1 cellular context compared by ENCODE assay signal in the genomic region with DNA sequence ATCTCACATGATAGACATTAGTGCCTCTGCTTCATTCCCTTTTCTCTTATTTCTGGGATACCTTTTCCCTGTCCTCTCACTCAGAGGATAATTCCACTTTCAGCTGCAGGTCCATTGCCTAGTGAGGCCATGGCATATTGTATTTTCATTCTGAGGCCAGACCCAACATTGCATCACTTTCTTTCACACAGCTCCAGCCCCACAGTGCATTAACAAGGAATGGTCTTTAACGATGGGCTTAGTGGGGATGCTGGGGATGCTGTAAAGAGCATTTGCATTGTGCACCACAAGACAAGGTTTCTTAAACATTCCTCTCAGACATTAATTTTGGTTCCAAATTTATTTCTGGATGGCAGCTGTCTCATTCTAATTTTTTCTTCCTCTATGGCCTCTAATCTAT.
TF ChIP-seq lines count a peak whose summit lies in the region.

No MANE protein-coding gene starts in this region.

TF ChIP-seq in HCT116, 20 proteins besides CTCF, POLR2A, EP300 and RAD21 (continued from another document):
- TF ChIP-seq, protein P1, sequence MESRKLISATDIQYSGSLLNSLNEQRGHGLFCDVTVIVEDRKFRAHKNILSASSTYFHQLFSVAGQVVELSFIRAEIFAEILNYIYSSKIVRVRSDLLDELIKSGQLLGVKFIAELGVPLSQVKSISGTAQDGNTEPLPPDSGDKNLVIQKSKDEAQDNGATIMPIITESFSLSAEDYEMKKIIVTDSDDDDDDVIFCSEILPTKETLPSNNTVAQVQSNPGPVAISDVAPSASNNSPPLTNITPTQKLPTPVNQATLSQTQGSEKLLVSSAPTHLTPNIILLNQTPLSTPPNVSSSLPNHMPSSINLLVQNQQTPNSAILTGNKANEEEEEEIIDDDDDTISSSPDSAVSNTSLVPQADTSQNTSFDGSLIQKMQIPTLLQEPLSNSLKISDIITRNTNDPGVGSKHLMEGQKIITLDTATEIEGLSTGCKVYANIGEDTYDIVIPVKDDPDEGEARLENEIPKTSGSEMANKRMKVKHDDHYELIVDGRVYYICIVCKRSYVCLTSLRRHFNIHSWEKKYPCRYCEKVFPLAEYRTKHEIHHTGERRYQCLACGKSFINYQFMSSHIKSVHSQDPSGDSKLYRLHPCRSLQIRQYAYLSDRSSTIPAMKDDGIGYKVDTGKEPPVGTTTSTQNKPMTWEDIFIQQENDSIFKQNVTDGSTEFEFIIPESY (IDR thresholded peaks at IDR 0.05; ENCODE audit: extremely low read depth, insufficient replicate concordance, low read length) = no peak
- TF ChIP-seq JUND (IDR thresholded peaks at IDR 0.05) (no peak), ZNF274 (IDR thresholded peaks at IDR 0.05; ENCODE audit: low read depth, low read length) (no peak), POLR2AphosphoS5 (IDR thresholded peaks at IDR 0.05; ENCODE audit: low read depth, low read length) (no peak)
- TF ChIP-seq, protein P2, sequence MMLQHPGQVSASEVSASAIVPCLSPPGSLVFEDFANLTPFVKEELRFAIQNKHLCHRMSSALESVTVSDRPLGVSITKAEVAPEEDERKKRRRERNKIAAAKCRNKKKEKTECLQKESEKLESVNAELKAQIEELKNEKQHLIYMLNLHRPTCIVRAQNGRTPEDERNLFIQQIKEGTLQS (IDR thresholded peaks at IDR 0.05) = no peak
TF ChIP-seq in HCT116: peak in this region for 0.
